In the genomic region with DNA sequence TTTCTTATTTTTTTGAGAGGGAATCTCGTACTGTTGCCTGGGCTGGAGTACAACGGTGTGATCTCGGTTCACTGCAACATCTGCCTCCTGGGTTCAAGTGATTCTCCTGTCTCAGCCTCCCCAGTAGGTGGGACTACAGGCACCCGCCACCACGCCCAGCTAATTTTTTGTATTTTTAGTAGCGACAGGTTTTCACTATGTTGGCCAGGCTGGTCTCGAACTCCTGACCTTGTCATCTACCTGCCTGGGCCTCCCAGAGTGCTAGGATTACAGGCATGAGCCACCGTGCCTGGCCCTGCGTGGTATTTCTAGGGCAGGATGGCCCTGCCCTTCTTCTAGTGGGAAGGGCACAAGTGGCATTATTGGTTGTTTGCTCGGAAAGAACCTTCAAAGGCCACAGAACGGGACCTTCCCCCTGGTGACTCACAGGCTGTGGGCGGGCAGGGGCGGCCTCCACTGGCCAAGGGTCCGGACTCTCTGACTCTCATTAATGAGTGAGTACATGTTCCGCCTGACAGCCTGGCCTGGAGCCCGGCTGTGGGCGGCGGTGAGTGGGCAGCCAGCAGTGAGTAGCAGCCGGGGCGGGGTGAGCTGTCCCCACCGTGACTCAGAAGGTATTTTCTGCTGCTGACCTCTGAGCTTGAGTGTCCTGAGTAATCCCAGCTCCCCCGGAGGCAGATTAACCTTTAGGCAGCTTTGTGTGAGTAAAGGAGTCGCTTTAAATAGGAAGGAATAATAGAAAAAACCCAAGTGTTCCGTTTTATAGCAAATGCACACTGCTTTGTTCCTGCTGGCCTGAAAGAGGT, we compare ENCODE assay signal across 1 cellular context.
TF ChIP-seq lines count a peak whose summit lies in the region.

No MANE protein-coding gene starts in this region.

TF ChIP-seq in K562, 482 proteins besides CTCF, POLR2A, EP300 and RAD21 (continued from another document and continues in another):
- peak; percentile 6; the same call in 1 of the 2 replicates for TF ChIP-seq ZNF24 (IDR thresholded peaks at IDR 0.05)
- TF ChIP-seq PCBP1 (IDR thresholded peaks at IDR 0.05; ENCODE audit: low read depth, low read length, poor library complexity, severe bottlenecking): no peak
- TF ChIP-seq NR1H2 (CRISPR knock-in tag; IDR thresholded peaks at IDR 0.05): no peak
- 0 out of 2 replicates have a peak, but pooled peaks have one; percentile 21 for TF ChIP-seq ZNF41 (CRISPR knock-in tag; conservative IDR thresholded peaks at IDR 0.05)
- no peak; the same call in 1 of the 2 replicates for TF ChIP-seq ZNF586 (CRISPR knock-in tag; conservative IDR thresholded peaks at IDR 0.05)
- TF ChIP-seq, protein P1, sequence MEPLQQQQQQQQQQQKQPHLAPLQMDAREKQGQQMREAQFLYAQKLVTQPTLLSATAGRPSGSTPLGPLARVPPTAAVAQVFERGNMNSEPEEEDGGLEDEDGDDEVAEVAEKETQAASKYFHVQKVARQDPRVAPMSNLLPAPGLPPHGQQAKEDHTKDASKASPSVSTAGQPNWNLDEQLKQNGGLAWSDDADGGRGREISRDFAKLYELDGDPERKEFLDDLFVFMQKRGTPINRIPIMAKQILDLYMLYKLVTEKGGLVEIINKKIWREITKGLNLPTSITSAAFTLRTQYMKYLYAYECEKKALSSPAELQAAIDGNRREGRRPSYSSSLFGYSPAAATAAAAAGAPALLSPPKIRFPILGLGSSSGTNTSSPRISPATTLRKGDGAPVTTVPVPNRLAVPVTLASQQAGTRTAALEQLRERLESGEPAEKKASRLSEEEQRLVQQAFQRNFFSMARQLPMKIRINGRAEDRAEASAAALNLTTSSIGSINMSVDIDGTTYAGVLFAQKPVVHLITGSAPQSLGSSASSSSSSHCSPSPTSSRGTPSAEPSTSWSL (CRISPR knock-in tag; IDR thresholded peaks at IDR 0.05; ENCODE audit: borderline replicate concordance): no peak
- TF ChIP-seq, protein P2, sequence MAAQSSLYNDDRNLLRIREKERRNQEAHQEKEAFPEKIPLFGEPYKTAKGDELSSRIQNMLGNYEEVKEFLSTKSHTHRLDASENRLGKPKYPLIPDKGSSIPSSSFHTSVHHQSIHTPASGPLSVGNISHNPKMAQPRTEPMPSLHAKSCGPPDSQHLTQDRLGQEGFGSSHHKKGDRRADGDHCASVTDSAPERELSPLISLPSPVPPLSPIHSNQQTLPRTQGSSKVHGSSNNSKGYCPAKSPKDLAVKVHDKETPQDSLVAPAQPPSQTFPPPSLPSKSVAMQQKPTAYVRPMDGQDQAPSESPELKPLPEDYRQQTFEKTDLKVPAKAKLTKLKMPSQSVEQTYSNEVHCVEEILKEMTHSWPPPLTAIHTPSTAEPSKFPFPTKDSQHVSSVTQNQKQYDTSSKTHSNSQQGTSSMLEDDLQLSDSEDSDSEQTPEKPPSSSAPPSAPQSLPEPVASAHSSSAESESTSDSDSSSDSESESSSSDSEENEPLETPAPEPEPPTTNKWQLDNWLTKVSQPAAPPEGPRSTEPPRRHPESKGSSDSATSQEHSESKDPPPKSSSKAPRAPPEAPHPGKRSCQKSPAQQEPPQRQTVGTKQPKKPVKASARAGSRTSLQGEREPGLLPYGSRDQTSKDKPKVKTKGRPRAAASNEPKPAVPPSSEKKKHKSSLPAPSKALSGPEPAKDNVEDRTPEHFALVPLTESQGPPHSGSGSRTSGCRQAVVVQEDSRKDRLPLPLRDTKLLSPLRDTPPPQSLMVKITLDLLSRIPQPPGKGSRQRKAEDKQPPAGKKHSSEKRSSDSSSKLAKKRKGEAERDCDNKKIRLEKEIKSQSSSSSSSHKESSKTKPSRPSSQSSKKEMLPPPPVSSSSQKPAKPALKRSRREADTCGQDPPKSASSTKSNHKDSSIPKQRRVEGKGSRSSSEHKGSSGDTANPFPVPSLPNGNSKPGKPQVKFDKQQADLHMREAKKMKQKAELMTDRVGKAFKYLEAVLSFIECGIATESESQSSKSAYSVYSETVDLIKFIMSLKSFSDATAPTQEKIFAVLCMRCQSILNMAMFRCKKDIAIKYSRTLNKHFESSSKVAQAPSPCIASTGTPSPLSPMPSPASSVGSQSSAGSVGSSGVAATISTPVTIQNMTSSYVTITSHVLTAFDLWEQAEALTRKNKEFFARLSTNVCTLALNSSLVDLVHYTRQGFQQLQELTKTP (IDR thresholded peaks at IDR 0.05; ENCODE audit: low read depth in 1 of 2, partially characterized antibody in 2 of 2): peak in 1 of 2 experiments; percentile 67
- no peak for TF ChIP-seq KLF6 (CRISPR knock-in tag; IDR thresholded peaks at IDR 0.05; ENCODE audit: borderline replicate concordance)
- TF ChIP-seq, protein P3, sequence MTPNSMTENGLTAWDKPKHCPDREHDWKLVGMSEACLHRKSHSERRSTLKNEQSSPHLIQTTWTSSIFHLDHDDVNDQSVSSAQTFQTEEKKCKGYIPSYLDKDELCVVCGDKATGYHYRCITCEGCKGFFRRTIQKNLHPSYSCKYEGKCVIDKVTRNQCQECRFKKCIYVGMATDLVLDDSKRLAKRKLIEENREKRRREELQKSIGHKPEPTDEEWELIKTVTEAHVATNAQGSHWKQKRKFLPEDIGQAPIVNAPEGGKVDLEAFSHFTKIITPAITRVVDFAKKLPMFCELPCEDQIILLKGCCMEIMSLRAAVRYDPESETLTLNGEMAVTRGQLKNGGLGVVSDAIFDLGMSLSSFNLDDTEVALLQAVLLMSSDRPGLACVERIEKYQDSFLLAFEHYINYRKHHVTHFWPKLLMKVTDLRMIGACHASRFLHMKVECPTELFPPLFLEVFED (CRISPR knock-in tag; conservative IDR thresholded peaks at IDR 0.05): no peak
- no peak for TF ChIP-seq HSF4 (CRISPR knock-in tag; IDR thresholded peaks at IDR 0.05; ENCODE audit: borderline replicate concordance)
- peak; percentile 82 for TF ChIP-seq MYC (IDR thresholded peaks at IDR 0.05; ENCODE audit: low read depth, low read length)
- no peak for TF ChIP-seq MYC (CRISPR knock-in tag; IDR thresholded peaks at IDR 0.05; ENCODE audit: borderline replicate concordance, low read depth)
- no peak for TF ChIP-seq HLTF (IDR thresholded peaks at IDR 0.05)
- TF ChIP-seq, protein P4, sequence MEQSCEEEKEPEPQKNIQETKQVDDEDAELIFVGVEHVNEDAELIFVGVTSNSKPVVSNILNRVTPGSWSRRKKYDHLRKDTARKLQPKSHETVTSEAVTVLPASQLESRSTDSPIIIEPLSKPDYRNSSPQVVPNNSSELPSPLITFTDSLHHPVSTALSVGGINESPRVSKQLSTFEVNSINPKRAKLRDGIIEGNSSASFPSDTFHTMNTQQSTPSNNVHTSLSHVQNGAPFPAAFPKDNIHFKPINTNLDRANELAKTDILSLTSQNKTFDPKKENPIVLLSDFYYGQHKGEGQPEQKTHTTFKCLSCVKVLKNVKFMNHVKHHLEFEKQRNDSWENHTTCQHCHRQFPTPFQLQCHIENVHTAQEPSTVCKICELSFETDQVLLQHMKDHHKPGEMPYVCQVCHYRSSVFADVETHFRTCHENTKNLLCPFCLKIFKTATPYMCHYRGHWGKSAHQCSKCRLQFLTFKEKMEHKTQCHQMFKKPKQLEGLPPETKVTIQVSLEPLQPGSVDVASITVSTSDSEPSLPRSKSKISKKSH (CRISPR knock-in tag; IDR thresholded peaks at IDR 0.05): no peak
- TF ChIP-seq TAF9B (IDR thresholded peaks at IDR 0.05; ENCODE audit: partially characterized antibody): no peak
- TF ChIP-seq, protein P5, sequence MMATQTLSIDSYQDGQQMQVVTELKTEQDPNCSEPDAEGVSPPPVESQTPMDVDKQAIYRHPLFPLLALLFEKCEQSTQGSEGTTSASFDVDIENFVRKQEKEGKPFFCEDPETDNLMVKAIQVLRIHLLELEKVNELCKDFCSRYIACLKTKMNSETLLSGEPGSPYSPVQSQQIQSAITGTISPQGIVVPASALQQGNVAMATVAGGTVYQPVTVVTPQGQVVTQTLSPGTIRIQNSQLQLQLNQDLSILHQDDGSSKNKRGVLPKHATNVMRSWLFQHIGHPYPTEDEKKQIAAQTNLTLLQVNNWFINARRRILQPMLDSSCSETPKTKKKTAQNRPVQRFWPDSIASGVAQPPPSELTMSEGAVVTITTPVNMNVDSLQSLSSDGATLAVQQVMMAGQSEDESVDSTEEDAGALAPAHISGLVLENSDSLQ (IDR thresholded peaks at IDR 0.05): peak; percentile 90
- no peak for TF ChIP-seq DNMT1 (IDR thresholded peaks at IDR 0.05)
- no peak; the same call in 1 of the 2 replicates for TF ChIP-seq ZNF263 (CRISPR knock-in tag; IDR thresholded peaks at IDR 0.05; ENCODE audit: borderline replicate concordance)
- TF ChIP-seq FOS (IDR thresholded peaks at IDR 0.05; ENCODE audit: extremely low read depth, insufficient read length): peak; percentile 50
- TF ChIP-seq YY1 (IDR thresholded peaks at IDR 0.05; ENCODE audit: borderline replicate concordance in 1 of 3, control insufficient read depth in 1 of 3, extremely low read depth in 1 of 3, insufficient read depth in 3 of 3, insufficient read length in 1 of 3, insufficient replicate concordance in 2 of 3, low read depth in 1 of 3, low read length in 2 of 3): no peak
- no peak for TF ChIP-seq FOXM1 (IDR thresholded peaks at IDR 0.05; ENCODE audit: low read depth)
- no peak for TF ChIP-seq FOXM1 (CRISPR knock-in tag; IDR thresholded peaks at IDR 0.05; ENCODE audit: low read depth)
- peak; percentile 84 for TF ChIP-seq ADNP (tag; IDR thresholded peaks at IDR 0.05)
- no peak for TF ChIP-seq ZNF143 (CRISPR knock-in tag; IDR thresholded peaks at IDR 0.05)
- TF ChIP-seq NFE2L1 (tag; IDR thresholded peaks at IDR 0.05; ENCODE audit: borderline replicate concordance, low read depth): no peak
- TF ChIP-seq NBN (IDR thresholded peaks at IDR 0.05; ENCODE audit: low read depth): peak; percentile 70; the same call in 1 of the 2 replicates
- TF ChIP-seq MAFG (tag; conservative IDR thresholded peaks at IDR 0.05): 0 out of 2 replicates have a peak, but pooled peaks have one; percentile 13
- TF ChIP-seq SP1 (CRISPR knock-in tag; IDR thresholded peaks at IDR 0.05): peak; percentile 89
- TF ChIP-seq YBX1 (IDR thresholded peaks at IDR 0.05): no peak
- TF ChIP-seq, protein P6, sequence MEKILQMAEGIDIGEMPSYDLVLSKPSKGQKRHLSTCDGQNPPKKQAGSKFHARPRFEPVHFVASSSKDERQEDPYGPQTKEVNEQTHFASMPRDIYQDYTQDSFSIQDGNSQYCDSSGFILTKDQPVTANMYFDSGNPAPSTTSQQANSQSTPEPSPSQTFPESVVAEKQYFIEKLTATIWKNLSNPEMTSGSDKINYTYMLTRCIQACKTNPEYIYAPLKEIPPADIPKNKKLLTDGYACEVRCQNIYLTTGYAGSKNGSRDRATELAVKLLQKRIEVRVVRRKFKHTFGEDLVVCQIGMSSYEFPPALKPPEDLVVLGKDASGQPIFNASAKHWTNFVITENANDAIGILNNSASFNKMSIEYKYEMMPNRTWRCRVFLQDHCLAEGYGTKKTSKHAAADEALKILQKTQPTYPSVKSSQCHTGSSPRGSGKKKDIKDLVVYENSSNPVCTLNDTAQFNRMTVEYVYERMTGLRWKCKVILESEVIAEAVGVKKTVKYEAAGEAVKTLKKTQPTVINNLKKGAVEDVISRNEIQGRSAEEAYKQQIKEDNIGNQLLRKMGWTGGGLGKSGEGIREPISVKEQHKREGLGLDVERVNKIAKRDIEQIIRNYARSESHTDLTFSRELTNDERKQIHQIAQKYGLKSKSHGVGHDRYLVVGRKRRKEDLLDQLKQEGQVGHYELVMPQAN (IDR thresholded peaks at IDR 0.05; ENCODE audit: borderline replicate concordance): peak; percentile 63
- TF ChIP-seq, protein P7, sequence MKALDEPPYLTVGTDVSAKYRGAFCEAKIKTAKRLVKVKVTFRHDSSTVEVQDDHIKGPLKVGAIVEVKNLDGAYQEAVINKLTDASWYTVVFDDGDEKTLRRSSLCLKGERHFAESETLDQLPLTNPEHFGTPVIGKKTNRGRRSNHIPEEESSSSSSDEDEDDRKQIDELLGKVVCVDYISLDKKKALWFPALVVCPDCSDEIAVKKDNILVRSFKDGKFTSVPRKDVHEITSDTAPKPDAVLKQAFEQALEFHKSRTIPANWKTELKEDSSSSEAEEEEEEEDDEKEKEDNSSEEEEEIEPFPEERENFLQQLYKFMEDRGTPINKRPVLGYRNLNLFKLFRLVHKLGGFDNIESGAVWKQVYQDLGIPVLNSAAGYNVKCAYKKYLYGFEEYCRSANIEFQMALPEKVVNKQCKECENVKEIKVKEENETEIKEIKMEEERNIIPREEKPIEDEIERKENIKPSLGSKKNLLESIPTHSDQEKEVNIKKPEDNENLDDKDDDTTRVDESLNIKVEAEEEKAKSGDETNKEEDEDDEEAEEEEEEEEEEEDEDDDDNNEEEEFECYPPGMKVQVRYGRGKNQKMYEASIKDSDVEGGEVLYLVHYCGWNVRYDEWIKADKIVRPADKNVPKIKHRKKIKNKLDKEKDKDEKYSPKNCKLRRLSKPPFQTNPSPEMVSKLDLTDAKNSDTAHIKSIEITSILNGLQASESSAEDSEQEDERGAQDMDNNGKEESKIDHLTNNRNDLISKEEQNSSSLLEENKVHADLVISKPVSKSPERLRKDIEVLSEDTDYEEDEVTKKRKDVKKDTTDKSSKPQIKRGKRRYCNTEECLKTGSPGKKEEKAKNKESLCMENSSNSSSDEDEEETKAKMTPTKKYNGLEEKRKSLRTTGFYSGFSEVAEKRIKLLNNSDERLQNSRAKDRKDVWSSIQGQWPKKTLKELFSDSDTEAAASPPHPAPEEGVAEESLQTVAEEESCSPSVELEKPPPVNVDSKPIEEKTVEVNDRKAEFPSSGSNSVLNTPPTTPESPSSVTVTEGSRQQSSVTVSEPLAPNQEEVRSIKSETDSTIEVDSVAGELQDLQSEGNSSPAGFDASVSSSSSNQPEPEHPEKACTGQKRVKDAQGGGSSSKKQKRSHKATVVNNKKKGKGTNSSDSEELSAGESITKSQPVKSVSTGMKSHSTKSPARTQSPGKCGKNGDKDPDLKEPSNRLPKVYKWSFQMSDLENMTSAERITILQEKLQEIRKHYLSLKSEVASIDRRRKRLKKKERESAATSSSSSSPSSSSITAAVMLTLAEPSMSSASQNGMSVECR (CRISPR knock-in tag; IDR thresholded peaks at IDR 0.05): peak; percentile 63; the same call in 1 of the 2 replicates
